7 cellular contexts compared by ENCODE assay signal in the genomic region with DNA sequence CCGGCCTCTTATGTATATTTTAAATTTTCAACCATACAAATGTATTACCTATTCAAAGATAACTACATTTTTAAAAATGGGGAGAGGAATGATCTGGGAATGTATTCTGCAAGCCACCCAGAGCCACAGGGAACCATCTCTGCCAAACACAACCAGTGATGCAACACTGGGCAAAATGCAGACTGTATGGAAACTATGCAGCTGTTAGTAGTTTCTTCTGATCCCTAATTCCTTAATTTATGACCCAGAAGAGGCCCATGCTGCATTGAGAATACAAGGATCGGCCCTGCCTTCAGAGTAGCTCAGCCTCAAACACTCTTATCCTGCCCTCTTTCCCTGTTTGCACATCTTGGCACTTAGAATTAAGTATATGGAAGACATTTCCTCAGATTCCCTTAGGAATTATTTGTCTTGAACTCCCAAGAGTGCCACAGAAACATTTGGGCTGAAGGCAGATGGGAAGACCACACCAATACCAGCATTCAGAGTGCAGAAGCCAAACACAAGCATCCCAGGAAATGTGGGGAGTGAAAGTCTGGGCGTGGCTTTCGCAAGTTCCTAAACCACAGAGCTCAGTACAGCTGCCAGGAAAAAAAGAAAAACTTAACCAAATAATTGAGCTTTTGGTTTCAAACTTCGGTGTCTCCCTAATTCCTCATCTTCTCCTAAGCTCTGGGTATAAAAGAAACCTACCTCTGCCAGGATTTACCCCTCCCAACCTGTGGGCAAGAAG. TPM values are rescaled to one million over a fixed set of nuclear protein-coding genes. Genes with fewer than 3 reads are reported as not detected.
DNase-seq lines count a peak whose midpoint lies in the region; ATAC-seq and TF ChIP-seq lines count a peak whose summit lies in the region.

No MANE protein-coding gene starts in this region.

- peaks cover 27% of the 10 kb centered on the region for H3K4me1 Mint-ChIP-seq in activated T-helper 17 cell treated with anti-CD3 and anti-CD28 coated beads, Interleukin-2, amount 50 U/mL, for 72 hours
- peaks cover 12% of the 10 kb centered on the region for H3K4me1 Mint-ChIP-seq in glutamatergic neuron (ENCODE audit: low read depth, unreplicated experiment)
- H3K4me1 Mint-ChIP-seq in stimulated activated naive CD8-positive, alpha-beta T cell treated with anti-CD3 and anti-CD28 coated beads, Interleukin-15, amount 100 ng/mL, for 72 hours = peaks cover 44% of the 10 kb centered on the region

- H3K27ac Mint-ChIP-seq in activated T-helper 17 cell treated with anti-CD3 and anti-CD28 coated beads, Interleukin-2, amount 50 U/mL, for 72 hours = peak overlapping the region; percentile 51
- H3K27ac Mint-ChIP-seq in glutamatergic neuron (ENCODE audit: unreplicated experiment) = peak overlapping the region; percentile 79
- peak overlapping the region; percentile 77 to 90 for H3K27ac Mint-ChIP-seq in stimulated activated naive CD8-positive, alpha-beta T cell treated with anti-CD3 and anti-CD28 coated beads, Interleukin-15, amount 100 ng/mL, for 72 hours

- DNase-seq in HFF-Myc (ENCODE audit: extremely low read depth, low read depth) = no peak
- DNase-seq in glutamatergic neuron = no peak
- no peak for DNase-seq in stimulated activated naive CD8-positive, alpha-beta T cell treated with anti-CD3 and anti-CD28 coated beads, Interleukin-15, amount 100 ng/mL, for 72 hours
- DNase-seq in NCI-H345 (lab: John Stamatoyannopoulos, UW) = no peak
- no peak for DNase-seq in islet precursor cell

- ATAC-seq in activated T-helper 17 cell treated with anti-CD3 and anti-CD28 coated beads, Interleukin-2, amount 50 U/mL, for 72 hours (replicated peaks) = no peak
- no peak for ATAC-seq in stimulated activated naive CD8-positive, alpha-beta T cell treated with anti-CD3 and anti-CD28 coated beads, Interleukin-15, amount 100 ng/mL, for 72 hours
- no peak for ATAC-seq in GM19324 (IDR thresholded peaks at IDR 0.05; ENCODE audit: low FRiP score, unreplicated experiment)

- TF ChIP-seq CTCF in HFF-Myc (IDR thresholded peaks at IDR 0.05; ENCODE audit: low read depth, low read length, missing control alignments) (no peak), glutamatergic neuron (IDR thresholded peaks at IDR 0.05; ENCODE audit: partially characterized antibody, unreplicated experiment) (no peak)

- H3K4me3 ChIP-seq in HFF-Myc (replicated peaks; ENCODE audit: low read depth, low read length) = peak overlapping the region; percentile 31

- H3K9me3 Mint-ChIP-seq in activated T-helper 17 cell treated with anti-CD3 and anti-CD28 coated beads, Interleukin-2, amount 50 U/mL, for 72 hours = no peaks in the 10 kb centered on the region
- peaks cover under 1% of the 10 kb centered on the region for H3K9me3 Mint-ChIP-seq in glutamatergic neuron (ENCODE audit: unreplicated experiment)
- no peaks in the 10 kb centered on the region for H3K9me3 Mint-ChIP-seq in stimulated activated naive CD8-positive, alpha-beta T cell treated with anti-CD3 and anti-CD28 coated beads, Interleukin-15, amount 100 ng/mL, for 72 hours

- no peaks in the 10 kb centered on the region for H3K27me3 Mint-ChIP-seq in activated T-helper 17 cell treated with anti-CD3 and anti-CD28 coated beads, Interleukin-2, amount 50 U/mL, for 72 hours
- peaks cover 3% of the 10 kb centered on the region for H3K27me3 Mint-ChIP-seq in glutamatergic neuron (ENCODE audit: unreplicated experiment)
- no peaks in the 10 kb centered on the region for H3K27me3 Mint-ChIP-seq in stimulated activated naive CD8-positive, alpha-beta T cell treated with anti-CD3 and anti-CD28 coated beads, Interleukin-15, amount 100 ng/mL, for 72 hours

- peak overlapping the region; percentile 48 for H3K4me3 Mint-ChIP-seq in activated T-helper 17 cell treated with anti-CD3 and anti-CD28 coated beads, Interleukin-2, amount 50 U/mL, for 72 hours
- peak overlapping the region; percentile 57 for H3K4me3 Mint-ChIP-seq in glutamatergic neuron (ENCODE audit: unreplicated experiment)
- H3K4me3 Mint-ChIP-seq in stimulated activated naive CD8-positive, alpha-beta T cell treated with anti-CD3 and anti-CD28 coated beads, Interleukin-15, amount 100 ng/mL, for 72 hours = peak overlapping the region; percentile 55 to 58

- peaks cover 61% of the 10 kb centered on the region for H3K36me3 Mint-ChIP-seq in activated T-helper 17 cell treated with anti-CD3 and anti-CD28 coated beads, Interleukin-2, amount 50 U/mL, for 72 hours (ENCODE audit: low read depth)
- H3K36me3 Mint-ChIP-seq in glutamatergic neuron (ENCODE audit: unreplicated experiment) = peaks cover 6% of the 10 kb centered on the region

RNA-seq across cellular contexts. Expression of gene SNUPN, which starts 5.3 kb away (rescaled TPM):
- 10 to 100 TPM; 26.0 to 34.8 TPM for total RNA-seq in activated T-helper 17 cell treated with anti-CD3 and anti-CD28 coated beads, Interleukin-2, amount 50 U/mL, for 72 hours
- total RNA-seq in glutamatergic neuron (ENCODE audit: unreplicated experiment) = 15.5 TPM

RNA-seq across cellular contexts. Expression of gene IMP3, which starts 19.8 kb away (rescaled TPM):
- total RNA-seq in activated T-helper 17 cell treated with anti-CD3 and anti-CD28 coated beads, Interleukin-2, amount 50 U/mL, for 72 hours = 100 to 1,000 TPM in 1 of 2 donors, 10 to 100 TPM in 1; 98.3 to 113 TPM
- total RNA-seq in glutamatergic neuron (ENCODE audit: unreplicated experiment) = 33.6 TPM

RNA-seq across cellular contexts. Expression of gene SNX33, which starts 27.5 kb away (rescaled TPM):
- total RNA-seq in activated T-helper 17 cell treated with anti-CD3 and anti-CD28 coated beads, Interleukin-2, amount 50 U/mL, for 72 hours = 10 to 100 TPM in 1 of 2 donors, 1 to 10 TPM in 1; 2.6 to 12.1 TPM
- 21.2 TPM for total RNA-seq in glutamatergic neuron (ENCODE audit: unreplicated experiment)

RNA-seq across cellular contexts. Expression of gene PTPN9, which starts 41.1 kb away (rescaled TPM):
- total RNA-seq in activated T-helper 17 cell treated with anti-CD3 and anti-CD28 coated beads, Interleukin-2, amount 50 U/mL, for 72 hours = 10 to 100 TPM; 17.8 to 38.4 TPM
- total RNA-seq in glutamatergic neuron (ENCODE audit: unreplicated experiment) = 138 TPM
